9 cellular contexts compared by ENCODE assay signal in genomic region chr7:80681272-80681885, GRCh38. TPM values are rescaled to one million over a fixed set of nuclear protein-coding genes. Genes with fewer than 3 reads are reported as not detected.
DNase-seq lines count a peak whose midpoint lies in the region; ATAC-seq and TF ChIP-seq lines count a peak whose summit lies in the region.
"Had no signal": no experiment of that assay in that cellular context is flagged by ENCODE, and none has a peak within 500 bp of the region (broad histone marks: within the 10 kb centered on the region; RNA-seq: fewer than 3 reads in every experiment).

No MANE protein-coding gene starts in this region.

- no peak overlapping the region for H3K4me3 ChIP-seq in epithelial cell of esophagus (ENCODE audit: low read length)
- H3K4me3 ChIP-seq: K562 had no signal

- peak; percentile 7 for DNase-seq in DMS153 (lab: John Stamatoyannopoulos, UW)
- peak; percentile 59 for DNase-seq in H4 (ENCODE audit: low spot score)
- DNase-seq in NCI-H526 (lab: John Stamatoyannopoulos, UW) = peak; percentile 12 to 61
- peak; percentile 55 for DNase-seq in epithelial cell of esophagus (ENCODE audit: low read depth)
- DNase-seq in sciatic nerve (ENCODE audit: low spot score) = no peak
- DNase-seq in islet precursor cell = no peak
- no peak for DNase-seq in NCI-H774 (lab: John Stamatoyannopoulos, UW)

- peak; percentile 39 for ATAC-seq in sciatic nerve
- no peak for ATAC-seq in HG03039 (IDR thresholded peaks at IDR 0.05; ENCODE audit: unreplicated experiment)
- ATAC-seq: K562 had no signal

- intact Hi-C loops in sciatic nerve (cut with DNase I) = no loop called here

- peak; percentile 62 for TF ChIP-seq CTCF in epithelial cell of esophagus (IDR thresholded peaks at IDR 0.05; ENCODE audit: insufficient read depth, low read depth, low read length, missing control alignments)

RNA-seq across cellular contexts. Expression of gene CD36, which starts 42.9 kb away (rescaled TPM):
- total RNA-seq in H4 (2014; rRNA removed; shearing (Covaris generic)) = 1.2 and 5.2 TPM in 2 replicates
- total RNA-seq in sciatic nerve = 208 TPM

Comparison
In these comparisons a context has a peak if more than half of its experiments do, and no peak if none do; other contexts are left out.
1. DNase-seq: peak in DMS153 (single experiment), H4 (single experiment), NCI-H526 (2 of 2) and epithelial cell of esophagus (single experiment); none in sciatic nerve (single experiment), islet precursor cell (single experiment) and NCI-H774 (single experiment).
2. RNA of gene CD36, which starts 42.9 kb away (total RNA-seq): 208 TPM in sciatic nerve (single experiment); 1.2 to 5.2 TPM in H4; every median in the first group is over 10 times any median in the second.